In genomic region chr5:173333900-173334685, GRCh38 we compare ENCODE assay signal across 14 cellular contexts. TPM values are rescaled to one million over a fixed set of nuclear protein-coding genes. Genes with fewer than 3 reads are reported as not detected.
DNase-seq lines count a peak whose midpoint lies in the region; TF ChIP-seq lines count a peak whose summit lies in the region.
"Had no signal": no experiment of that assay in that cellular context is flagged by ENCODE, and none has a peak within 500 bp of the region (broad histone marks: within the 10 kb centered on the region; RNA-seq: fewer than 3 reads in every experiment).

No MANE protein-coding gene starts in this region.

- no peaks in the 10 kb centered on the region for H3K36me3 Mint-ChIP-seq in osteocyte (ENCODE audit: unreplicated experiment)
- no peaks in the 10 kb centered on the region for H3K36me3 Mint-ChIP-seq in CD8-positive, alpha-beta memory T cell

- CTCF ChIA-PET in RWPE1 (lab: Yijun Ruan, JAX), result interaction anchor here (0.7 kb wide), 1 partner anchor 135 kb away, joined by 3 read pairs; no protein-coding TSS in a partner anchor
- CTCF ChIA-PET in CD8-positive, alpha-beta memory T cell (lab: Charles Lee), result no interaction called here

- H3K27ac ChIP-seq in RWPE1, result no peak overlapping the region
- H3K27ac ChIP-seq in CD8-positive, alpha-beta memory T cell (ENCODE audit: low read depth, low read length), result no peak overlapping the region
- H3K27ac ChIP-seq: dorsolateral prefrontal cortex, WERI-Rb-1 had no signal

- POLR2A ChIA-PET in RWPE1 (lab: Yijun Ruan, JAX; ENCODE audit: low non-redundant PET), result no interaction called here
- POLR2A ChIA-PET in CD8-positive, alpha-beta memory T cell (lab: Charles Lee), result no interaction called here

- H3K4me1 ChIP-seq in CD8-positive, alpha-beta memory T cell (ENCODE audit: insufficient read depth, low read length), result no peaks in the 10 kb centered on the region

- no peaks in the 10 kb centered on the region for H3K36me3 ChIP-seq in CD8-positive, alpha-beta memory T cell (ENCODE audit: insufficient read depth, low read length)
- H3K36me3 ChIP-seq: WERI-Rb-1 had no signal

- TF ChIP-seq CTCF in RWPE1 (conservative IDR thresholded peaks at IDR 0.05; ENCODE audit: low read depth) (no peak), epithelial cell of esophagus (IDR thresholded peaks at IDR 0.05; ENCODE audit: insufficient read depth, low read depth, low read length, missing control alignments) (no peak), osteocyte (IDR thresholded peaks at IDR 0.05) (no peak)

- peak overlapping the region; percentile 35 for H3K4me3 Mint-ChIP-seq in osteocyte (ENCODE audit: unreplicated experiment)
- no peak overlapping the region for H3K4me3 Mint-ChIP-seq in CD8-positive, alpha-beta memory T cell
- H3K4me3 Mint-ChIP-seq: nephron had no signal

- H3K27me3 Mint-ChIP-seq in osteocyte (ENCODE audit: unreplicated experiment), result no peaks in the 10 kb centered on the region
- H3K27me3 Mint-ChIP-seq in CD8-positive, alpha-beta memory T cell, result peaks cover 12 to 59% of the 10 kb centered on the region in 2 donors

- peak overlapping the region; percentile 98 for H3K27ac Mint-ChIP-seq in osteocyte (ENCODE audit: unreplicated experiment)
- H3K27ac Mint-ChIP-seq in CD8-positive, alpha-beta memory T cell, result no peak overlapping the region
- H3K27ac Mint-ChIP-seq: nephron had no signal

- H3K9me3 ChIP-seq in CD8-positive, alpha-beta memory T cell (ENCODE audit: low read length), result no peaks in the 10 kb centered on the region

- peaks cover under 1% of the 10 kb centered on the region for H3K27me3 ChIP-seq in CD8-positive, alpha-beta memory T cell (ENCODE audit: insufficient read depth, low read length, poor library complexity, severe bottlenecking)

- DNase-seq in GM03348 (ENCODE audit: low spot score) (peak; percentile 73), RWPE1 (ENCODE audit: low spot score) (peak; percentile 70), epithelial cell of esophagus (ENCODE audit: low read depth) (peak; percentile 43), osteocyte (ENCODE audit: extremely low spot score, unreplicated experiment) (no peak), KBM-7 (no peak), KG1 (lab: John Stamatoyannopoulos, UW) (no peak), COR-L47 (lab: John Stamatoyannopoulos, UW) (no peak)
- DNase-seq in CD8-positive, alpha-beta memory T cell, result no peak
- DNase-seq: C1 segment of cervical spinal cord, dorsolateral prefrontal cortex, NCI-H187 treated with DMSO at 0.1 percent for 48 hours, NCI-H510A, WERI-Rb-1 had no signal

- H3K9me3 Mint-ChIP-seq in osteocyte (ENCODE audit: unreplicated experiment), result no peaks in the 10 kb centered on the region
- peaks cover 0 to 6% (median 0%) of the 10 kb centered on the region in 5 donors for H3K9me3 Mint-ChIP-seq in CD8-positive, alpha-beta memory T cell
- H3K9me3 Mint-ChIP-seq: nephron had no signal

- in situ Hi-C loops in KBM-7 (cut with MboI; ENCODE audit: low pct_unique_long_range_greater_than_20kb, low sequenced_read_pairs), result no loop called here

- H3K4me3 ChIP-seq in epithelial cell of esophagus (ENCODE audit: low read length), result no peak overlapping the region
- no peak overlapping the region for H3K4me3 ChIP-seq in CD8-positive, alpha-beta memory T cell (ENCODE audit: low read length)
- H3K4me3 ChIP-seq: dorsolateral prefrontal cortex had no signal

- peaks cover 57% of the 10 kb centered on the region for H3K4me1 Mint-ChIP-seq in osteocyte (ENCODE audit: unreplicated experiment)
- H3K4me1 Mint-ChIP-seq in CD8-positive, alpha-beta memory T cell, result peaks cover 0 to 7% (median 0%) of the 10 kb centered on the region in 3 donors

RNA-seq across cellular contexts. Expression of gene STC2, which starts 5.9 kb away (rescaled TPM):
- 334 and 341 TPM in 2 replicates for total RNA-seq in osteocyte
- 1 to 10 TPM; 2.1 to 2.4 TPM for total RNA-seq in CD8-positive, alpha-beta memory T cell
- polyA plus RNA-seq in CD8-positive, alpha-beta memory T cell, result not detected

Comparison
In these comparisons a context has a peak if more than half of its experiments do, and no peak if none do; other contexts are left out.
1. DNase-seq: peak in GM03348 (single experiment), RWPE1 (single experiment) and epithelial cell of esophagus (single experiment); none in osteocyte (single experiment), KBM-7 (single experiment), KG1 (single experiment), CD8-positive, alpha-beta memory T cell (0 of 5) and COR-L47 (single experiment).
2. RNA of gene STC2, which starts 5.9 kb away (total RNA-seq): 334 to 341 TPM in osteocyte; 2.1 to 2.4 TPM in CD8-positive, alpha-beta memory T cell; every median in the first group is over 10 times any median in the second.